Comparison of ENCODE assay signal across 31 cellular contexts in the genomic region with DNA sequence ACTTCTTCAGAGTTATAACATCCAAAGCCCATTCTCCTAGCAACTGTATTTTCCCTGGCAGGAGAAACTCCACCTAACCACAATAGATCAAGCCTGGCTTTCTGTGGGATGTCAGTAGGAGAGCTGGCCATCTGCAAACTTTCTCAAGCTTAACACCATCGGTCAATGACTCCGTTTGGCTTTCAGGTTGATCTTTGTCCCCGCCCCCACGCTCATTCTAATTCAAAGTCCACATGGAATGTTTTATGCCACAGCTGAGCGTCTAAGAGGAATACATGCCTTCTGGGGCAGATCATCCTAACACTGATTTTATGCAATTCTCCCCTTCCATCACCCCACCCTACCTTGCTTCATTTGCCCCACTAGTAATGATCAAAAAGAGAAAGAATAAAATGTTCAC. TPM values are rescaled to one million over a fixed set of nuclear protein-coding genes. Genes with fewer than 3 reads are reported as not detected.
DNase-seq lines count a peak whose midpoint lies in the region; ATAC-seq and TF ChIP-seq lines count a peak whose summit lies in the region.
"Had no signal": no experiment of that assay in that cellular context is flagged by ENCODE, and none has a peak within 500 bp of the region (broad histone marks: within the 10 kb centered on the region; RNA-seq: fewer than 3 reads in every experiment).

No MANE protein-coding gene starts in this region.

- no peaks in the 10 kb centered on the region for H3F3A ChIP-seq in GM23338 (replicated peaks; ENCODE audit: low read depth)
- H3F3A ChIP-seq in neural cell (ENCODE audit: insufficient read depth, low read length, poor library complexity, severe bottlenecking) = no peaks in the 10 kb centered on the region
- peaks cover 7% of the 10 kb centered on the region; the same call in 1 of the 2 replicates for H3F3A ChIP-seq in PC-9 (ENCODE audit: insufficient read depth, low read depth)

- H3K27me3 ChIP-seq in GM23338 (ENCODE audit: insufficient read depth) = no peaks in the 10 kb centered on the region
- H3K27me3 ChIP-seq in neural cell (ENCODE audit: insufficient read depth, low read depth, low read length) = no peaks in the 10 kb centered on the region
- no peaks in the 10 kb centered on the region for H3K27me3 ChIP-seq in PC-9 (ENCODE audit: insufficient read depth, low read depth)
- H3K27me3 ChIP-seq in upper lobe of right lung = no peaks in the 10 kb centered on the region
- H3K27me3 ChIP-seq: esophagus squamous epithelium, MG63, testis had no signal

- POLR2A ChIA-PET in PC-9 (lab: Charles Lee; ENCODE audit: unreplicated experiment) = no interaction called here
- POLR2A ChIA-PET in activated CD4-positive, alpha-beta T cell treated with anti-CD3 and anti-CD28 coated beads for 36 hours (lab: Charles Lee) = no interaction called here

- 0 out of 2 replicates have a peak overlapping the region, but pooled peaks have one; percentile 10 for H3K27ac Mint-ChIP-seq in GM23338
- no peak overlapping the region for H3K27ac Mint-ChIP-seq in activated CD4-positive, alpha-beta T cell treated with anti-CD3 and anti-CD28 coated beads for 36 hours
- H3K27ac Mint-ChIP-seq: activated CD4-positive, alpha-beta memory T cell treated with anti-CD3 and anti-CD28 coated beads, Interleukin-2, amount 10 ng/mL, durations not matched to agents 7 days and 5 days; activated naive CD8-positive, alpha-beta T cell; activated T-helper 2 cell treated with anti-CD3 and anti-CD28 coated beads, Interferon-gamma antibody, Interleukin-2, Interleukin-4, amounts not matched to agents 10 μg/mL and 5 μg/mL and 100 μg/mL, durations not matched to agents 14 hours and 24 hours and 36 hours; CD4-positive, alpha-beta T cell had no signal

- no peak for TF ChIP-seq EP300 in neural cell (conservative IDR thresholded peaks at IDR 0.05; ENCODE audit: poor library complexity, severe bottlenecking)

- H3K27me3 Mint-ChIP-seq in GM23338 (ENCODE audit: insufficient read depth, low read depth, poor library complexity) = peaks cover 4% of the 10 kb centered on the region
- no peaks in the 10 kb centered on the region for H3K27me3 Mint-ChIP-seq in activated CD4-positive, alpha-beta T cell treated with anti-CD3 and anti-CD28 coated beads for 36 hours
- H3K27me3 Mint-ChIP-seq: activated CD4-positive, alpha-beta memory T cell treated with anti-CD3 and anti-CD28 coated beads, Interleukin-2, amount 10 ng/mL, durations not matched to agents 7 days and 5 days; activated naive CD8-positive, alpha-beta T cell; CD4-positive, alpha-beta T cell; central memory CD8-positive, alpha-beta T cell had no signal

- peaks cover 20% of the 10 kb centered on the region; the same call in 1 of the 2 replicates for H3K4me1 ChIP-seq in GM23338 (ENCODE audit: insufficient read depth)
- H3K4me1 ChIP-seq in PC-9 (replicated peaks; ENCODE audit: insufficient read depth) = peaks cover 13% of the 10 kb centered on the region
- peaks cover 13% of the 10 kb centered on the region for H3K4me1 ChIP-seq in upper lobe of right lung

- no peak overlapping the region for H3K9ac ChIP-seq in neural cell (ENCODE audit: low read length)

- H3K79me2 ChIP-seq in GM23338 (replicated peaks; ENCODE audit: insufficient read depth) (peaks cover 24% of the 10 kb centered on the region), neural cell (replicated peaks; ENCODE audit: insufficient read depth, low read length) (peaks cover 14% of the 10 kb centered on the region), PC-9 (ENCODE audit: low read depth) (peaks cover 17% of the 10 kb centered on the region)

- DNase-seq in GM23338 (ENCODE audit: low spot score) (peak; percentile 49), astrocyte of the hippocampus (ENCODE audit: low read depth, low spot score) (peak; percentile 32), kidney tubule cell (ENCODE audit: low spot score) (peak; percentile 44), PC-9 (no peak), GM03348 (ENCODE audit: low spot score) (no peak), upper lobe of right lung (no peak)
- DNase-seq in activated CD4-positive, alpha-beta T cell treated with anti-CD3 and anti-CD28 coated beads for 36 hours = no peak
- DNase-seq: activated CD4-positive, alpha-beta memory T cell treated with anti-CD3 and anti-CD28 coated beads, Interleukin-2, amount 10 ng/mL, durations not matched to agents 7 days and 5 days; activated CD4-positive, CD25-positive, alpha-beta regulatory T cell treated with anti-CD3 and anti-CD28 coated beads, Interleukin-2, amount 50 U/mL, for 72 hours; AML-193; aorta; CD4-positive, alpha-beta T cell; dermis blood vessel endothelial cell; EL; esophagus squamous epithelium; immature natural killer cell; KG1; MG63; NCI-H1105 treated with DMSO at 0.1 percent for 48 hours; NCI-H2081; NCI-H226; NCI-H748 treated with DMSO at 0.1 percent for 48 hours; stimulated activated naive CD8-positive, alpha-beta T cell treated with anti-CD3 and anti-CD28 coated beads, Interleukin-15, Interleukin-2, amounts not matched to agents 100 U/mL and 50 U/mL, for 24 hours; T-helper 1 cell; testis had no signal

- intact Hi-C loops in PC-9 (cut with micrococcal nuclease; ENCODE audit: unreplicated experiment) = no loop called here
- intact Hi-C loops in upper lobe of right lung (cut with DNase I) = no loop called here
- intact Hi-C loops in activated CD4-positive, alpha-beta T cell treated with anti-CD3 and anti-CD28 coated beads for 36 hours (cut with DNase I, micrococcal nuclease) = loop anchor here (10.0 kb wide), 2 partner anchors 571 to 1249 kb away; a partner anchor contains a TSS

- no peaks in the 10 kb centered on the region; the same call in none of the 2 replicates for H4K20me1 ChIP-seq in GM23338 (replicated peaks; ENCODE audit: insufficient read depth)
- no peaks in the 10 kb centered on the region for H4K20me1 ChIP-seq in neural cell (ENCODE audit: insufficient read depth)
- H4K20me1 ChIP-seq in PC-9 (ENCODE audit: insufficient read depth) = no peaks in the 10 kb centered on the region

- no peak for TF ChIP-seq CTCF in GM23338 (conservative IDR thresholded peaks at IDR 0.05; ENCODE audit: low read depth in 2 of 2)
- no peak for TF ChIP-seq CTCF in neural cell (IDR thresholded peaks at IDR 0.05; ENCODE audit: poor library complexity, severe bottlenecking)
- no peak for TF ChIP-seq CTCF in PC-9 (conservative IDR thresholded peaks at IDR 0.05)
- no peak for TF ChIP-seq CTCF in upper lobe of right lung (IDR thresholded peaks at IDR 0.05)

- no peaks in the 10 kb centered on the region for H3K9me3 Mint-ChIP-seq in GM23338
- H3K9me3 Mint-ChIP-seq in activated CD4-positive, alpha-beta T cell treated with anti-CD3 and anti-CD28 coated beads for 36 hours (ENCODE audit: low read depth) = no peaks in the 10 kb centered on the region
- H3K9me3 Mint-ChIP-seq: activated CD4-positive, alpha-beta memory T cell treated with anti-CD3 and anti-CD28 coated beads, Interleukin-2, amount 10 ng/mL, durations not matched to agents 7 days and 5 days; activated T-helper 2 cell treated with anti-CD3 and anti-CD28 coated beads, Interferon-gamma antibody, Interleukin-2, Interleukin-4, amounts not matched to agents 10 μg/mL and 5 μg/mL and 100 μg/mL, durations not matched to agents 14 hours and 24 hours and 36 hours; CD4-positive, alpha-beta T cell; central memory CD8-positive, alpha-beta T cell; immature natural killer cell had no signal

- H3K4me3 Mint-ChIP-seq in GM23338 = no peak overlapping the region
- H3K4me3 Mint-ChIP-seq in activated CD4-positive, alpha-beta T cell treated with anti-CD3 and anti-CD28 coated beads for 36 hours = no peak overlapping the region
- H3K4me3 Mint-ChIP-seq: activated CD4-positive, alpha-beta memory T cell treated with anti-CD3 and anti-CD28 coated beads, Interleukin-2, amount 10 ng/mL, durations not matched to agents 7 days and 5 days; activated naive CD8-positive, alpha-beta T cell; CD4-positive, alpha-beta T cell; central memory CD8-positive, alpha-beta T cell; immature natural killer cell had no signal

- TF ChIP-seq RAD21 in neural cell (conservative IDR thresholded peaks at IDR 0.05) = no peak

- no peaks in the 10 kb centered on the region for H3K36me3 ChIP-seq in GM23338 (ENCODE audit: insufficient read depth)
- no peaks in the 10 kb centered on the region for H3K36me3 ChIP-seq in neural cell (ENCODE audit: insufficient read depth, low read length)
- no peaks in the 10 kb centered on the region for H3K36me3 ChIP-seq in PC-9 (ENCODE audit: low read depth)
- H3K36me3 ChIP-seq in upper lobe of right lung = no peaks in the 10 kb centered on the region
- H3K36me3 ChIP-seq: esophagus squamous epithelium had no signal

- peaks cover 29% of the 10 kb centered on the region for H3K4me1 Mint-ChIP-seq in GM23338
- H3K4me1 Mint-ChIP-seq in activated CD4-positive, alpha-beta T cell treated with anti-CD3 and anti-CD28 coated beads for 36 hours = peaks cover 24% of the 10 kb centered on the region

- no peak overlapping the region for H3K4me3 ChIP-seq in GM23338
- H3K4me3 ChIP-seq in neural cell (ENCODE audit: low read length) = peak overlapping the region; percentile 14
- no peak overlapping the region for H3K4me3 ChIP-seq in PC-9
- H3K4me3 ChIP-seq in upper lobe of right lung = no peak overlapping the region
- H3K4me3 ChIP-seq: esophagus squamous epithelium, lung, MG63, testis had no signal

- H3K36me3 Mint-ChIP-seq in GM23338 (ENCODE audit: low read depth) = no peaks in the 10 kb centered on the region; the same call in 1 of the 3 replicates
- H3K36me3 Mint-ChIP-seq in activated CD4-positive, alpha-beta T cell treated with anti-CD3 and anti-CD28 coated beads for 36 hours (ENCODE audit: low read depth) = peaks cover 7% of the 10 kb centered on the region

- no TSS peak for BruUV-seq in PC-9 (replicated peaks; lab: Mats Ljungman, UMichigan)

- CTCF ChIA-PET in PC-9 (lab: Charles Lee) = no interaction called here
- CTCF ChIA-PET in activated CD4-positive, alpha-beta T cell treated with anti-CD3 and anti-CD28 coated beads for 36 hours (lab: Charles Lee) = no interaction called here

- no peak overlapping the region for H3K27ac ChIP-seq in GM23338 (ENCODE audit: low read depth)
- H3K27ac ChIP-seq in neural cell (ENCODE audit: low read length) = no peak overlapping the region
- no peak overlapping the region for H3K27ac ChIP-seq in PC-9
- no peak overlapping the region for H3K27ac ChIP-seq in upper lobe of right lung
- H3K27ac ChIP-seq: esophagus squamous epithelium, RWPE1, testis had no signal

- no peaks in the 10 kb centered on the region for H3K9me3 ChIP-seq in neural cell (ENCODE audit: low read length)
- no peaks in the 10 kb centered on the region for H3K9me3 ChIP-seq in PC-9 (ENCODE audit: insufficient read depth, low read depth)
- no peaks in the 10 kb centered on the region for H3K9me3 ChIP-seq in upper lobe of right lung
- H3K9me3 ChIP-seq: esophagus squamous epithelium, MG63, testis had no signal

- no peaks in the 10 kb centered on the region for H3K9me2 ChIP-seq in GM23338 (ENCODE audit: insufficient read depth)
- H3K9me2 ChIP-seq in neural cell (ENCODE audit: insufficient read depth, low read length) = no peaks in the 10 kb centered on the region
- no peaks in the 10 kb centered on the region for H3K9me2 ChIP-seq in PC-9 (ENCODE audit: insufficient read depth)

- no peak for ATAC-seq in GM23338
- ATAC-seq in upper lobe of right lung = no peak
- no peak for ATAC-seq in activated CD4-positive, alpha-beta T cell treated with anti-CD3 and anti-CD28 coated beads for 36 hours
- ATAC-seq: stimulated activated naive CD8-positive, alpha-beta T cell treated with anti-CD3 and anti-CD28 coated beads, Interleukin-15, Interleukin-2, amounts not matched to agents 100 U/mL and 50 U/mL, for 24 hours had no signal

- H2AFZ ChIP-seq in GM23338 (no peak overlapping the region), neural cell (ENCODE audit: low read depth, low read length) (no peak overlapping the region), PC-9 (no peak overlapping the region)

- H3K4me2 ChIP-seq in GM23338 (no peak overlapping the region), neural cell (ENCODE audit: low read length) (no peak overlapping the region), PC-9 (no peak overlapping the region)

RNA-seq across cellular contexts. Expression of a gene that starts 4.8 kb away (rescaled TPM):
- total RNA-seq in GM23338 (2014; rRNA removed; shearing (Covaris generic)) = 3.4 and 4.9 TPM in 2 replicates
- 3.5 and 3.8 TPM in 2 replicates for polyA plus RNA-seq in GM23338 (2016; fragmentation: Nextera tagmentation; extraction: Ambion mirVana)
- 17.2 and 24.0 TPM in 2 replicates for polyA plus RNA-seq in neural cell
- polyA minus RNA-seq in neural cell = 54.8 and 55.7 TPM in 2 replicates
- 11.1 and 12.5 TPM in 2 replicates for total RNA-seq in PC-9 (2021)
- 2.0 TPM for total RNA-seq in upper lobe of right lung
- total RNA-seq in activated CD4-positive, alpha-beta T cell treated with anti-CD3 and anti-CD28 coated beads for 36 hours = 1 to 10 TPM; 3.2 to 3.7 TPM

RNA-seq across cellular contexts. Expression of a gene that starts 5.0 kb away (rescaled TPM):
- 36.0 and 41.3 TPM in 2 replicates for total RNA-seq in GM23338 (2014; rRNA removed; shearing (Covaris generic))
- polyA plus RNA-seq in GM23338 (2016; fragmentation: Nextera tagmentation; extraction: Ambion mirVana) (20.1 and 24.7 TPM in 2 replicates), neural cell (107 and 110 TPM in 2 replicates)
- 110 and 122 TPM in 2 replicates for polyA minus RNA-seq in neural cell
- total RNA-seq in PC-9 (2021) (47.0 and 52.3 TPM in 2 replicates), upper lobe of right lung (36.8 TPM)
- 10 to 100 TPM; 53.6 to 60.9 TPM for total RNA-seq in activated CD4-positive, alpha-beta T cell treated with anti-CD3 and anti-CD28 coated beads for 36 hours

RNA-seq across cellular contexts. Expression of a gene that starts 58.9 kb away (rescaled TPM):
- 29.0 and 46.9 TPM in 2 replicates for total RNA-seq in GM23338 (2014; rRNA removed; shearing (Covaris generic))
- polyA plus RNA-seq in GM23338 (2016; fragmentation: Nextera tagmentation; extraction: Ambion mirVana) (22.0 and 25.0 TPM in 2 replicates), neural cell (24.9 and 25.0 TPM in 2 replicates)
- 63.1 and 78.8 TPM in 2 replicates for polyA minus RNA-seq in neural cell
- total RNA-seq in PC-9 (2021) (24.9 and 37.4 TPM in 2 replicates), upper lobe of right lung (20.9 TPM)
- 10 to 100 TPM; 28.5 to 35.4 TPM for total RNA-seq in activated CD4-positive, alpha-beta T cell treated with anti-CD3 and anti-CD28 coated beads for 36 hours

Comparison
In these comparisons a context has a peak if more than half of its experiments do, and no peak if none do; other contexts are left out.
1. DNase-seq: peak in GM23338 (single experiment), astrocyte of the hippocampus (single experiment) and kidney tubule cell (single experiment); none in PC-9 (0 of 2), GM03348 (single experiment), upper lobe of right lung (single experiment) and activated CD4-positive, alpha-beta T cell treated with anti-CD3 and anti-CD28 coated beads for 36 hours (single experiment).
2. intact Hi-C loops: an anchor here in activated CD4-positive, alpha-beta T cell treated with anti-CD3 and anti-CD28 coated beads for 36 hours (10.0 kb wide); none called in PC-9 and upper lobe of right lung.